1 cellular context compared by ENCODE assay signal in genomic region chr15:51037474-51037873, GRCh38. TPM values are rescaled to one million over a fixed set of nuclear protein-coding genes. Genes with fewer than 3 reads are reported as not detected.
"Had no signal": no experiment of that assay in that cellular context is flagged by ENCODE, and none has a peak within 500 bp of the region (broad histone marks: within the 10 kb centered on the region; RNA-seq: fewer than 3 reads in every experiment).

No MANE protein-coding gene starts in this region.

RNA-seq across cellular contexts. Expression of gene TNFAIP8L3, which starts 57.2 kb away (rescaled TPM):
- total RNA-seq: activated B cell treated with CpG ODN at 0.5 μM for 24 hours had no signal
